In genomic region chr7:93132216-93132615, GRCh38 we compare ENCODE assay signal across 32 cellular contexts. TPM values are rescaled to one million over a fixed set of nuclear protein-coding genes. Genes with fewer than 3 reads are reported as not detected.
"Had no signal": no experiment of that assay in that cellular context is flagged by ENCODE, and none has a peak within 500 bp of the region (broad histone marks: within the 10 kb centered on the region; RNA-seq: fewer than 3 reads in every experiment).

No MANE protein-coding gene starts in this region.

- FAIRE-seq: astrocyte, bronchial epithelial cell had no signal

- H3K4me3 ChIP-seq: adrenal gland, ascending aorta, body of pancreas, breast epithelium, cardiac muscle cell had no signal

- H3K36me3 ChIP-seq: cardiac muscle cell had no signal

- H3K27ac ChIP-seq: adrenal gland, ascending aorta, body of pancreas, brain microvascular endothelial cell, breast epithelium, cardiac muscle cell had no signal

- H3K9me3 ChIP-seq: body of pancreas had no signal

- H3K4me1 ChIP-seq: adrenal gland, ascending aorta, body of pancreas, breast epithelium had no signal

- H3K27me3 ChIP-seq: adrenal gland, ascending aorta, body of pancreas, brain microvascular endothelial cell, breast epithelium, cardiac muscle cell had no signal

- DNase-seq: activated effector memory CD4-positive, alpha-beta T cell treated with anti-CD3 and anti-CD28 coated beads, Interleukin-2, amount 50 U/mL, for 16 hours; activated effector memory CD4-positive, alpha-beta T cell treated with Interleukin-2 at 50 U/mL for 16 hours; activated gamma-delta T cell; activated gamma-delta T cell treated with Interleukin-2 at 50 U/mL for 16 hours; activated naive CD4-positive, alpha-beta T cell; activated naive CD4-positive, alpha-beta T cell treated with anti-CD3 and anti-CD28 coated beads for 36 hours; activated naive CD4-positive, alpha-beta T cell treated with anti-CD3 and anti-CD28 coated beads, Interleukin-2, amount 10 ng/mL, durations not matched to agents 7 days and 5 days; activated naive CD4-positive, alpha-beta T cell treated with anti-CD3 and anti-CD28 coated beads, Interleukin-2, amount 50 U/mL, for 16 hours; activated naive CD4-positive, alpha-beta T cell treated with Interleukin-2 at 50 U/mL for 16 hours; activated naive CD8-positive, alpha-beta T cell treated with anti-CD3 and anti-CD28 coated beads for 36 hours; activated naive CD8-positive, alpha-beta T cell treated with anti-CD3 and anti-CD28 coated beads, Interleukin-2, amount 10 ng/mL, durations not matched to agents 7 days and 5 days; activated naive CD8-positive, alpha-beta T cell treated with anti-CD3 and anti-CD28 coated beads, Interleukin-2, amount 50 U/mL, for 24 hours; activated T-cell treated with anti-CD3 and anti-CD28 coated beads, Interleukin-2, amount 50 U/mL, for 4 hours; activated T-cell treated with anti-CD3 and anti-CD28 coated beads, Interleukin-2, amount 50 U/mL, for 48 hours; activated T-cell treated with anti-CD3 and anti-CD28 coated beads, Interleukin-2, amount 50 U/mL, for 72 hours; adrenal gland; amniotic stem cell; amygdala; anterior cingulate cortex; aorta; body of pancreas; brain microvascular endothelial cell; caudate nucleus; central memory CD4-positive, alpha-beta T cell; cerebellar nuclear complex had no signal

- ATAC-seq: activated naive CD4-positive, alpha-beta T cell treated with anti-CD3 and anti-CD28 coated beads, Interleukin-2, amount 50 U/mL, for 72 hours; activated naive CD8-positive, alpha-beta T cell treated with anti-CD3 and anti-CD28 coated beads, Interleukin-2, amount 50 U/mL, for 24 hours; activated T-cell treated with anti-CD3 and anti-CD28 coated beads, Interleukin-2, amount 50 U/mL, for 4 hours; activated T-cell treated with anti-CD3 and anti-CD28 coated beads, Interleukin-2, amount 50 U/mL, for 72 hours; activated T-helper 17 cell treated with anti-CD3 and anti-CD28 coated beads, Interleukin-2, amount 50 U/mL, for 72 hours; body of pancreas had no signal

RNA-seq across cellular contexts. Expression of gene SAMD9, which starts 14.4 kb away (rescaled TPM):
- polyA plus RNA-seq: cardiac muscle cell had no signal

RNA-seq across cellular contexts. Expression of gene SAMD9L, which starts 16.0 kb away (rescaled TPM):
- polyA plus RNA-seq: cardiac muscle cell had no signal
